ENCODE assay signal across 3 cellular contexts in genomic region chr3:110405830-110406580, GRCh38.
TF ChIP-seq lines count a peak whose summit lies in the region.

No MANE protein-coding gene starts in this region.

TF ChIP-seq in GM23338, 12 proteins besides CTCF, POLR2A, EP300 and RAD21 (continues in another document):
- no peak for TF ChIP-seq ETS1 (IDR thresholded peaks at IDR 0.05)
- TF ChIP-seq REST (IDR thresholded peaks at IDR 0.05; ENCODE audit: unreplicated experiment) = no peak
- TF ChIP-seq JUNB (IDR thresholded peaks at IDR 0.05; ENCODE audit: unreplicated experiment) = no peak
- TF ChIP-seq NANOG (IDR thresholded peaks at IDR 0.05; ENCODE audit: borderline replicate concordance) = no peak

TF ChIP-seq in HCT116, 20 proteins besides CTCF, POLR2A, EP300 and RAD21:
- TF ChIP-seq ZFX (IDR thresholded peaks at IDR 0.05) = no peak
- no peak for TF ChIP-seq SRF (IDR thresholded peaks at IDR 0.05; ENCODE audit: low read depth)
- TF ChIP-seq ELF1 (IDR thresholded peaks at IDR 0.05; ENCODE audit: borderline replicate concordance, low read depth) = no peak

TF ChIP-seq in H1, 55 proteins besides CTCF, POLR2A, EP300 and RAD21:
- no peak for TF ChIP-seq HDAC6 (IDR thresholded peaks at IDR 0.05; ENCODE audit: low read depth, low read length)
- TF ChIP-seq POU5F1 (IDR thresholded peaks at IDR 0.05; ENCODE audit: low read depth, low read length) = no peak
- no peak for TF ChIP-seq TCF12 (IDR thresholded peaks at IDR 0.05; ENCODE audit: low read depth, low read length)
- TF ChIP-seq E2F6 (IDR thresholded peaks at IDR 0.05) = no peak
